24 cellular contexts compared by ENCODE assay signal in the genomic region with DNA sequence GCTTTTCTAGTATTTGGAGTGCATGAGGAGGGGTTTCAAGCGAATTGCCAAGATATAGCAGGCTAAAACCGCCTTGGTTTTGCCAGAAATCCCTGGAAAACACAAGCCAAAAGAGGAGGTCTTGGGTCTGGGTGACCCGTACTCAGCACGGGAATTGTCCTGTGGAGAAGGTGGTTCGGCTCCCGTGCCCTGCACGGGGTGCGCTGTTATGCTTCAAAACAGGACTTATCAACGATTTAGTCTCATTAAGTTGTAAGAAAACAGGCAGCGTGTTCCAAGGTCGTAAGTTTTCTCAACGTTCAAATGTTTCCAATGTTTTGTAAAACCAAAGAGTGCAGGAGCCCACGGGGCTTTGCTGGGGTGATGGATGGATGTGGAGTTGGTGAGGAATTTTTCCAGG.
DNase-seq lines count a peak whose midpoint lies in the region; ATAC-seq, FAIRE-seq and TF ChIP-seq lines count a peak whose summit lies in the region.
"Had no signal": no experiment of that assay in that cellular context is flagged by ENCODE, and none has a peak within 500 bp of the region (broad histone marks: within the 10 kb centered on the region; RNA-seq: fewer than 3 reads in every experiment).

No MANE protein-coding gene starts in this region.

- no peak for TF ChIP-seq EP300 in H1 (IDR thresholded peaks at IDR 0.05; ENCODE audit: borderline replicate concordance in 1 of 2, low read depth in 2 of 2, low read length in 2 of 2)

- no peak for ATAC-seq in activated CD8-positive, alpha-beta memory T cell treated with anti-CD3 and anti-CD28 coated beads, Interleukin-2, amount 10 ng/mL, durations not matched to agents 7 days and 5 days
- ATAC-seq in aorta (ENCODE audit: low FRiP score): no peak
- ATAC-seq: CD8-positive, alpha-beta T cell had no signal

- H3K9me3 ChIP-seq in H1 (ENCODE audit: insufficient read depth in 2 of 2, low read depth in 1 of 2, low read length in 1 of 2) (no peaks in the 10 kb centered on the region), uterus (no peaks in the 10 kb centered on the region), aorta (ENCODE audit: control insufficient read depth, low read length) (no peaks in the 10 kb centered on the region), prostate gland (no peaks in the 10 kb centered on the region)
- H3K9me3 ChIP-seq: BLaER1, Caco-2, HAP-1 had no signal

- TF ChIP-seq POLR2A in H1 (IDR thresholded peaks at IDR 0.05; ENCODE audit: control extremely low read depth in 1 of 2, low read depth in 2 of 2, low read length in 2 of 2): no peak
- no peak for TF ChIP-seq POLR2A in uterus (IDR thresholded peaks at IDR 0.05)
- TF ChIP-seq POLR2A in prostate gland (IDR thresholded peaks at IDR 0.05): no peak

- no peak overlapping the region for H4K91ac ChIP-seq in H1 (replicated peaks; ENCODE audit: insufficient read length, low read length)

- TF ChIP-seq CTCF in H1 (IDR thresholded peaks at IDR 0.05; ENCODE audit: control extremely low read depth in 1 of 3, insufficient read depth in 1 of 3, low read depth in 1 of 3, low read length in 3 of 3): no peak
- TF ChIP-seq CTCF in nephron (IDR thresholded peaks at IDR 0.05; ENCODE audit: unreplicated experiment in 3 of 3): no peak
- TF ChIP-seq CTCF in uterus (IDR thresholded peaks at IDR 0.05): no peak
- no peak for TF ChIP-seq CTCF in prostate gland (IDR thresholded peaks at IDR 0.05)

- H3K4ac ChIP-seq in H1 (replicated peaks; ENCODE audit: insufficient read length, low read depth, low read length): no peak overlapping the region

- H3K9me3 Mint-ChIP-seq in activated CD8-positive, alpha-beta memory T cell treated with anti-CD3 and anti-CD28 coated beads, Interleukin-2, amount 10 ng/mL, durations not matched to agents 7 days and 5 days (ENCODE audit: low read depth): no peaks in the 10 kb centered on the region
- H3K9me3 Mint-ChIP-seq in nephron: no peaks in the 10 kb centered on the region
- H3K9me3 Mint-ChIP-seq: HFFc6 had no signal

- H3K27me3 ChIP-seq in H1 (replicated peaks in 1 of 4; ENCODE audit: control insufficient read depth in 3 of 4, extremely low read depth in 1 of 4, insufficient read depth in 3 of 4, low read length in 3 of 4): no peaks in the 10 kb centered on the region
- H3K27me3 ChIP-seq in uterus: no peaks in the 10 kb centered on the region
- H3K27me3 ChIP-seq in aorta (ENCODE audit: control insufficient read depth in 1 of 2, insufficient read depth in 2 of 2, low read length in 1 of 2): no peaks in the 10 kb centered on the region
- H3K27me3 ChIP-seq in prostate gland (replicated peaks; ENCODE audit: insufficient read depth): no peaks in the 10 kb centered on the region
- H3K27me3 ChIP-seq: BLaER1 had no signal

- DNase-seq in activated CD8-positive, alpha-beta memory T cell treated with anti-CD3 and anti-CD28 coated beads, Interleukin-2, amount 10 ng/mL, durations not matched to agents 7 days and 5 days: peak; percentile 4
- no peak for DNase-seq in activated CD8-positive, alpha-beta memory T cell treated with anti-CD3 and anti-CD28 coated beads, Interleukin-2, amount 50 U/mL, for 48 hours
- DNase-seq in H1 (ENCODE audit: low read depth in 1 of 2, low spot score in 2 of 2): peak in 1 of 2 experiments; percentile 34
- DNase-seq in uterus: peak; percentile 41 to 59
- no peak for DNase-seq in NK-92 treated with Interleukin-12 subunit alpha and Interleukin-12 subunit beta, amount 100 ng/mL, for 24 hours (lab: John Stamatoyannopoulos, UW)
- DNase-seq in aorta: no peak
- DNase-seq in prostate gland (ENCODE audit: low spot score): no peak
- DNase-seq: Caco-2; CD4-positive, CD25-positive, alpha-beta regulatory T cell; CD8-positive, alpha-beta T cell; DMS153; DND-41; GM23248; HFFc6 had no signal

- H2AK5ac ChIP-seq in H1 (ENCODE audit: low read depth, low read length): 0 out of 2 replicates have a peak overlapping the region, but pooled peaks have one; percentile 82

- H3K23ac ChIP-seq in H1 (ENCODE audit: insufficient read length): no peak overlapping the region

- intact Hi-C loops in uterus (cut with DNase I; ENCODE audit: low total_unique reads) (no loop called here), aorta (cut with DNase I) (no loop called here), prostate gland (cut with DNase I) (no loop called here)

- H3K18ac ChIP-seq in H1 (ENCODE audit: extremely low read depth, low read length): no peak overlapping the region

- H2BK120ac ChIP-seq in H1 (replicated peaks; ENCODE audit: low read depth, low read length): no peak overlapping the region

- no peak overlapping the region for H2BK5ac ChIP-seq in H1 (ENCODE audit: low read depth, low read length)

- no peaks in the 10 kb centered on the region for H3K36me3 ChIP-seq in H1 (ENCODE audit: control insufficient read depth in 2 of 4, insufficient read depth in 4 of 4, low read length in 3 of 4)
- no peaks in the 10 kb centered on the region for H3K36me3 ChIP-seq in uterus
- no peaks in the 10 kb centered on the region for H3K36me3 ChIP-seq in aorta (ENCODE audit: control insufficient read depth in 1 of 2, insufficient read depth in 2 of 2, low read length in 1 of 2)
- no peaks in the 10 kb centered on the region for H3K36me3 ChIP-seq in prostate gland
- H3K36me3 ChIP-seq: BLaER1, HAP-1 had no signal

- H3K4me3 Mint-ChIP-seq in activated CD8-positive, alpha-beta memory T cell treated with anti-CD3 and anti-CD28 coated beads, Interleukin-2, amount 10 ng/mL, durations not matched to agents 7 days and 5 days: no peak overlapping the region
- no peak overlapping the region for H3K4me3 Mint-ChIP-seq in nephron
- H3K4me3 Mint-ChIP-seq: B cell; CD4-positive, CD25-positive, alpha-beta regulatory T cell; CD8-positive, alpha-beta T cell; HFFc6 had no signal

- no peak overlapping the region for H3K56ac ChIP-seq in H1 (replicated peaks; ENCODE audit: insufficient read length, low read depth, low read length)

- no peaks in the 10 kb centered on the region for H3K79me1 ChIP-seq in H1 (ENCODE audit: low read depth, low read length)

- no peak overlapping the region for H3K9ac ChIP-seq in H1 (replicated peaks in 1 of 4; ENCODE audit: extremely low read depth in 1 of 4, low read depth in 3 of 4, low read length in 3 of 4)
- H3K9ac ChIP-seq: BLaER1, GM23248 had no signal

- no peaks in the 10 kb centered on the region for H3K79me2 ChIP-seq in H1 (ENCODE audit: control insufficient read depth in 1 of 2, insufficient read depth in 2 of 2, low read length in 2 of 2)

- CTCF ChIA-PET in activated CD8-positive, alpha-beta memory T cell treated with anti-CD3 and anti-CD28 coated beads, Interleukin-2, amount 10 ng/mL, durations not matched to agents 7 days and 5 days (lab: Charles Lee): no interaction called here
- CTCF ChIA-PET in H1 (lab: Charles Lee; ENCODE audit: partially characterized antibody): interaction anchor here (1.0 kb wide), 1 partner anchor 75 kb away, joined by 4 read pairs; no protein-coding TSS in a partner anchor

- 0 out of 2 replicates have a peak overlapping the region, but pooled peaks have one; percentile 39 for H2BK12ac ChIP-seq in H1 (ENCODE audit: low read depth, low read length)

- no peak for TF ChIP-seq RAD21 in H1 (IDR thresholded peaks at IDR 0.05 in 1 of 2, conservative IDR thresholded peaks at IDR 0.05 in 1 of 2; ENCODE audit: low read depth in 2 of 2, low read length in 2 of 2)

- H3K4me3 ChIP-seq in H1 (ENCODE audit: extremely low read depth in 1 of 4, insufficient read depth in 2 of 4, low read depth in 3 of 4, low read length in 4 of 4) (no peak overlapping the region), uterus (no peak overlapping the region), aorta (ENCODE audit: low read length in 2 of 2) (no peak overlapping the region), prostate gland (no peak overlapping the region)
- H3K4me3 ChIP-seq: BLaER1, GM23248, HAP-1 had no signal

- no peaks in the 10 kb centered on the region for H3K4me1 Mint-ChIP-seq in activated CD8-positive, alpha-beta memory T cell treated with anti-CD3 and anti-CD28 coated beads, Interleukin-2, amount 10 ng/mL, durations not matched to agents 7 days and 5 days
- peaks cover 48% of the 10 kb centered on the region for H3K4me1 Mint-ChIP-seq in nephron
- H3K4me1 Mint-ChIP-seq: B cell; CD4-positive, CD25-positive, alpha-beta regulatory T cell had no signal

- 94% methylated on average over 13 of the region's 13 CpGs; no CpG with 5 or more reads in 1 of the 2 experiments for WGBS in H1 (ENCODE audit: extremely low coverage in 1 of 2, insufficient coverage in 1 of 2, insufficient read length in 1 of 2, insufficient replicate concordance in 2 of 2, low coverage in 1 of 2, low lambda C conversion rate in 2 of 2, missing lambda C conversion rate in 1 of 2), 2 experiments
- 9 to 18% methylated on average over 13 of the region's 13 CpGs for WGBS in aorta, 2 donors
- 76% methylated on average over 13 of the region's 13 CpGs for whole genome bisulfite sequencing in prostate gland

- no peak overlapping the region for H4K5ac ChIP-seq in H1 (ENCODE audit: insufficient read length, low read depth, low read length)

- H3K27ac ChIP-seq in H1 (ENCODE audit: low read depth, low read length): no peak overlapping the region
- peak overlapping the region in 1 of 2 donors; percentile 5 for H3K27ac ChIP-seq in uterus
- H3K27ac ChIP-seq in aorta (ENCODE audit: low read depth in 1 of 2, low read length in 2 of 2): no peak overlapping the region
- H3K27ac ChIP-seq in prostate gland: no peak overlapping the region
- H3K27ac ChIP-seq: 22Rv1, BLaER1, C4-2B, GM23248 had no signal

- H3K23me2 ChIP-seq in H1 (ENCODE audit: low read depth, low read length): no peaks in the 10 kb centered on the region

- no peak for FAIRE-seq in H1 (lab: Jason Lieb, UNC)
- FAIRE-seq: A204.1, G401.6, GM19239, H54 had no signal

- H3K27me3 Mint-ChIP-seq in activated CD8-positive, alpha-beta memory T cell treated with anti-CD3 and anti-CD28 coated beads, Interleukin-2, amount 10 ng/mL, durations not matched to agents 7 days and 5 days: peaks cover 17% of the 10 kb centered on the region
- H3K27me3 Mint-ChIP-seq in nephron (ENCODE audit: low read depth): peaks cover 15% of the 10 kb centered on the region

- H4K8ac ChIP-seq in H1 (ENCODE audit: extremely low read depth, insufficient read depth, low read length): 0 out of 2 replicates have a peak overlapping the region, but pooled peaks have one; percentile 57

- H3K4me2 ChIP-seq in H1 (ENCODE audit: insufficient read depth in 1 of 2, low read depth in 2 of 2, low read length in 2 of 2): no peak overlapping the region
- H3K4me2 ChIP-seq: BLaER1 had no signal

- H4K20me1 ChIP-seq in H1 (replicated peaks in 1 of 2; ENCODE audit: control insufficient read depth in 1 of 2, insufficient read depth in 2 of 2, low read length in 2 of 2): no peaks in the 10 kb centered on the region
- H4K20me1 ChIP-seq: BLaER1 had no signal

- H2AFZ ChIP-seq in H1 (ENCODE audit: low read length): no peak overlapping the region
- H2AFZ ChIP-seq: GM23248 had no signal

- H3K4me1 ChIP-seq in H1 (replicated peaks in 1 of 4; ENCODE audit: control insufficient read depth in 3 of 4, insufficient read depth in 4 of 4, low read length in 3 of 4): peaks cover 0 to 4% (median 1%) of the 10 kb centered on the region in 4 experiments; a peak in 3 of 7 replicates
- peaks cover 0 to 8% of the 10 kb centered on the region in 2 donors for H3K4me1 ChIP-seq in uterus
- H3K4me1 ChIP-seq in aorta (ENCODE audit: control insufficient read depth in 1 of 2, insufficient read depth in 2 of 2, low read length in 2 of 2): no peaks in the 10 kb centered on the region
- H3K4me1 ChIP-seq in prostate gland (replicated peaks): no peaks in the 10 kb centered on the region
- H3K4me1 ChIP-seq: BLaER1, Caco-2, HAP-1 had no signal

- POLR2A ChIA-PET in H1 (lab: Charles Lee; ENCODE audit: partially characterized antibody): interaction anchor here (0.7 kb wide), 1 partner anchor 392 kb away, joined by 3 read pairs; no protein-coding TSS in a partner anchor

- no peak overlapping the region for H3K14ac ChIP-seq in H1 (ENCODE audit: insufficient read length)

- no peak overlapping the region for H2BK20ac ChIP-seq in H1 (ENCODE audit: low read length)

- H3K27ac Mint-ChIP-seq in activated CD8-positive, alpha-beta memory T cell treated with anti-CD3 and anti-CD28 coated beads, Interleukin-2, amount 10 ng/mL, durations not matched to agents 7 days and 5 days: no peak overlapping the region
- H3K27ac Mint-ChIP-seq in nephron: peak overlapping the region; percentile 14 to 34 (median 27)
- H3K27ac Mint-ChIP-seq: B cell; CD4-positive, CD25-positive, alpha-beta regulatory T cell; CD8-positive, alpha-beta T cell; HFFc6 had no signal

- H3K36me3 Mint-ChIP-seq in activated CD8-positive, alpha-beta memory T cell treated with anti-CD3 and anti-CD28 coated beads, Interleukin-2, amount 10 ng/mL, durations not matched to agents 7 days and 5 days: no peaks in the 10 kb centered on the region
- H3K36me3 Mint-ChIP-seq in nephron (ENCODE audit: low read depth): no peaks in the 10 kb centered on the region
- H3K36me3 Mint-ChIP-seq: CD4-positive, CD25-positive, alpha-beta regulatory T cell; CD8-positive, alpha-beta T cell had no signal

- 0 out of 2 replicates have a peak overlapping the region, but pooled peaks have one; percentile 72 for H2BK15ac ChIP-seq in H1 (ENCODE audit: low read length)

Comparison
In these comparisons a context has a peak if more than half of its experiments do, and no peak if none do; other contexts are left out.
1. DNase-seq: peak in activated CD8-positive, alpha-beta memory T cell treated with anti-CD3 and anti-CD28 coated beads, Interleukin-2, amount 10 ng/mL, durations not matched to agents 7 days and 5 days (single experiment) and uterus (2 of 2); none in activated CD8-positive, alpha-beta memory T cell treated with anti-CD3 and anti-CD28 coated beads, Interleukin-2, amount 50 U/mL, for 48 hours (single experiment), NK-92 treated with Interleukin-12 subunit alpha and Interleukin-12 subunit beta, amount 100 ng/mL, for 24 hours (single experiment), aorta (0 of 2) and prostate gland (single experiment).